11 cellular contexts compared by ENCODE assay signal in genomic region chr1:41665962-41666917, GRCh38.
A peak's percentile ranks its signal among the peaks of the same experiment; 100 is the strongest.
DNase-seq lines count a peak whose midpoint lies in the region; TF ChIP-seq lines count a peak whose summit lies in the region.
"Had no signal": no experiment of that assay in that cellular context is flagged by ENCODE, and none has a peak within 500 bp of the region (broad histone marks: within the 10 kb centered on the region; RNA-seq: fewer than 3 reads in every experiment).

No MANE protein-coding gene starts in this region.

- CTCF ChIA-PET in CD8-positive, alpha-beta memory T cell (lab: Charles Lee), result interaction anchor here (1.0 to 1.4 kb wide), 3 partner anchors 93 to 507 kb away, joined by 3 read pairs; no protein-coding TSS in a partner anchor

- no peaks in the 10 kb centered on the region for H3K27me3 Mint-ChIP-seq in CD8-positive, alpha-beta memory T cell
- H3K27me3 Mint-ChIP-seq in activated naive CD8-positive, alpha-beta T cell, result no peaks in the 10 kb centered on the region
- H3K27me3 Mint-ChIP-seq in mesothelial cell of epicardium (ENCODE audit: low read depth), result peaks cover 9% of the 10 kb centered on the region
- H3K27me3 Mint-ChIP-seq in progenitor cell of endocrine pancreas, result peaks cover 44% of the 10 kb centered on the region

- no peaks in the 10 kb centered on the region for H3K9me3 ChIP-seq in CD8-positive, alpha-beta memory T cell (ENCODE audit: low read length)
- H3K9me3 ChIP-seq in KOPT-K1 (ENCODE audit: insufficient read depth, low read length, poor library complexity, severe bottlenecking), result no peaks in the 10 kb centered on the region
- H3K9me3 ChIP-seq: mucosa of descending colon, stomach had no signal

- H3K4me3 Mint-ChIP-seq in CD8-positive, alpha-beta memory T cell, result peak overlapping the region in 3 of 7 donors; percentile 27 to 54 (median 32)
- H3K4me3 Mint-ChIP-seq in activated naive CD8-positive, alpha-beta T cell, result peak overlapping the region; percentile 3
- H3K4me3 Mint-ChIP-seq in mesothelial cell of epicardium (no peak overlapping the region), progenitor cell of endocrine pancreas (ENCODE audit: low read depth) (no peak overlapping the region)

- no peak overlapping the region for H3K27ac ChIP-seq in CD8-positive, alpha-beta memory T cell (ENCODE audit: low read depth, low read length)
- peak overlapping the region; percentile 93 for H3K27ac ChIP-seq in KOPT-K1 (ENCODE audit: low read depth, low read length, poor library complexity, severe bottlenecking)

- H3K36me3 ChIP-seq in CD8-positive, alpha-beta memory T cell (ENCODE audit: insufficient read depth, low read length), result no peaks in the 10 kb centered on the region
- no peaks in the 10 kb centered on the region for H3K36me3 ChIP-seq in KOPT-K1 (ENCODE audit: insufficient read depth, low read length)
- H3K36me3 ChIP-seq: stomach had no signal

- peaks cover 54% of the 10 kb centered on the region for H3K4me1 ChIP-seq in CD8-positive, alpha-beta memory T cell (ENCODE audit: insufficient read depth, low read length)

- no peaks in the 10 kb centered on the region for H3K27me3 ChIP-seq in CD8-positive, alpha-beta memory T cell (ENCODE audit: insufficient read depth, low read length, poor library complexity, severe bottlenecking)

- POLR2A ChIA-PET in CD8-positive, alpha-beta memory T cell (lab: Charles Lee), result no interaction called here

- peaks cover 59 to 83% (median 76%) of the 10 kb centered on the region in 3 donors for H3K4me1 Mint-ChIP-seq in CD8-positive, alpha-beta memory T cell
- H3K4me1 Mint-ChIP-seq in activated naive CD8-positive, alpha-beta T cell (ENCODE audit: low read depth), result peaks cover 74% of the 10 kb centered on the region
- H3K4me1 Mint-ChIP-seq in mesothelial cell of epicardium, result peaks cover 30% of the 10 kb centered on the region
- H3K4me1 Mint-ChIP-seq in progenitor cell of endocrine pancreas (ENCODE audit: low read depth), result peaks cover 2% of the 10 kb centered on the region

- H3K9me3 Mint-ChIP-seq in CD8-positive, alpha-beta memory T cell, result no peaks in the 10 kb centered on the region
- no peaks in the 10 kb centered on the region for H3K9me3 Mint-ChIP-seq in activated naive CD8-positive, alpha-beta T cell (ENCODE audit: low read depth)
- H3K9me3 Mint-ChIP-seq in mesothelial cell of epicardium, result no peaks in the 10 kb centered on the region
- H3K9me3 Mint-ChIP-seq in progenitor cell of endocrine pancreas (ENCODE audit: low read depth), result no peaks in the 10 kb centered on the region

- peaks cover 0 to 1% (median 0%) of the 10 kb centered on the region in 3 donors for H3K36me3 Mint-ChIP-seq in CD8-positive, alpha-beta memory T cell
- no peaks in the 10 kb centered on the region for H3K36me3 Mint-ChIP-seq in activated naive CD8-positive, alpha-beta T cell
- H3K36me3 Mint-ChIP-seq in mesothelial cell of epicardium, result no peaks in the 10 kb centered on the region
- no peaks in the 10 kb centered on the region for H3K36me3 Mint-ChIP-seq in progenitor cell of endocrine pancreas (ENCODE audit: insufficient read depth)

- no peak overlapping the region for H3K4me3 ChIP-seq in CD8-positive, alpha-beta memory T cell (ENCODE audit: low read length)
- H3K4me3 ChIP-seq: mucosa of descending colon, stomach had no signal

- DNase-seq in CD8-positive, alpha-beta memory T cell, result no peak
- DNase-seq in mesothelial cell of epicardium (ENCODE audit: low spot score in 2 of 2, unreplicated experiment in 2 of 2) (no peak), progenitor cell of endocrine pancreas (ENCODE audit: low spot score, unreplicated experiment) (no peak), LoVo (ENCODE audit: low spot score) (no peak)
- DNase-seq in stimulated activated CD4-positive, alpha-beta T cell treated with anti-CD3 and anti-CD28 coated beads, Interleukin-4, amount 100 ng/mL, for 1 hour, result no peak
- DNase-seq: hypothalamus, mucosa of descending colon, NCI-H187, stomach had no signal

- H3K27ac Mint-ChIP-seq in CD8-positive, alpha-beta memory T cell, result peak overlapping the region; percentile 75 to 94 (median 84)
- peak overlapping the region; percentile 90 for H3K27ac Mint-ChIP-seq in activated naive CD8-positive, alpha-beta T cell
- H3K27ac Mint-ChIP-seq in mesothelial cell of epicardium, result peak overlapping the region; percentile 11
- H3K27ac Mint-ChIP-seq in progenitor cell of endocrine pancreas, result no peak overlapping the region

- TF ChIP-seq CTCF in mesothelial cell of epicardium (IDR thresholded peaks at IDR 0.05; ENCODE audit: unreplicated experiment) (no peak), progenitor cell of endocrine pancreas (IDR thresholded peaks at IDR 0.05; ENCODE audit: unreplicated experiment) (no peak)
